Comparison of ENCODE assay signal across 1 cellular context in genomic region chr17:26818736-26819135, GRCh38.
TF ChIP-seq lines count a peak whose summit lies in the region.

No MANE protein-coding gene starts in this region.

TF ChIP-seq in HCT116, 20 proteins besides CTCF, POLR2A, EP300 and RAD21 (continued from another document):
- TF ChIP-seq ZBTB33 (IDR thresholded peaks at IDR 0.05; ENCODE audit: extremely low read depth, insufficient replicate concordance, low read length) (no peak), POLR2AphosphoS5 (IDR thresholded peaks at IDR 0.05; ENCODE audit: low read depth, low read length) (no peak), REST (IDR thresholded peaks at IDR 0.05; ENCODE audit: low read depth) (no peak), ZFX (IDR thresholded peaks at IDR 0.05) (no peak), EZH2 (IDR thresholded peaks at IDR 0.05) (no peak), FOSL1 (IDR thresholded peaks at IDR 0.05; ENCODE audit: low read depth) (no peak), ELF1 (IDR thresholded peaks at IDR 0.05; ENCODE audit: borderline replicate concordance, low read depth) (no peak)
